ENCODE assay signal across 35 cellular contexts in the genomic region with DNA sequence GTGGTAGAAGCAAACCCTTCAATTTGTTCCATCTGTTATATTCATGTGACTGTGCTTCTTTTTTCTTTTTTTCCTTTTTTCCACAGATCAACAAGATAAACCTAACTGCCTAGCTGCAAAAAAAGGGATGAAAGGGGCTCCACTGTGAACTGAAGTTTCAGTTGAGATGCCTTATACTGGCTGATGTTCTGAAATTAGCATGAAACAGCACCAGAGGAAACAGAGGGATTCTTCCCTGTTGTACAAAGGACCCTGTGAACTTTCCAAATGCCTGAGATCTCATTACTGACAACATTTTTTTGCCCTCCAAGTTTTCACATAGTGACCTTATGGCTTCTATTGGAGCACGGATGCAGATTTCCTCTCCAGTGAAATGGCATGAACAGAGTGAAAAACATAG.
"Had no signal": no experiment of that assay in that cellular context is flagged by ENCODE, and none has a peak within 500 bp of the region (broad histone marks: within the 10 kb centered on the region; RNA-seq: fewer than 3 reads in every experiment).

No MANE protein-coding gene starts in this region.

- H3K4me1 Mint-ChIP-seq: activated CD4-positive, alpha-beta memory T cell treated with anti-CD3 and anti-CD28 coated beads, Interleukin-2, amount 10 ng/mL, durations not matched to agents 7 days and 5 days; activated naive CD4-positive, alpha-beta T cell treated with anti-CD3 and anti-CD28 coated beads, Interleukin-2, amount 50 U/mL, for 24 hours; activated naive CD8-positive, alpha-beta T cell treated with anti-CD3 and anti-CD28 coated beads, Interleukin-2, amount 10 ng/mL, durations not matched to agents 7 days and 5 days; activated T-helper 17 cell treated with anti-CD3 and anti-CD28 coated beads, Interleukin-2, amount 50 U/mL, for 72 hours; central memory CD8-positive, alpha-beta T cell had no signal

- ATAC-seq: activated T-cell treated with anti-CD3 and anti-CD28 coated beads, Interleukin-2, amount 50 U/mL, for 72 hours; activated T-helper 17 cell treated with anti-CD3 and anti-CD28 coated beads, Interleukin-2, amount 50 U/mL, for 72 hours had no signal

- H3K4me2 ChIP-seq: KMS-11 had no signal

- H3K4me1 ChIP-seq: ascending aorta had no signal

- H3K36me3 ChIP-seq: ascending aorta, cardiac muscle cell had no signal

- H3K9me3 ChIP-seq: ascending aorta had no signal

- H3K27me3 ChIP-seq: ascending aorta, cardiac muscle cell had no signal

- H3K27ac ChIP-seq: ascending aorta, cardiac muscle cell, KMS-11, VCaP had no signal

- H3K9ac ChIP-seq: KMS-11 had no signal

- H3K27ac Mint-ChIP-seq: activated CD4-positive, alpha-beta memory T cell treated with anti-CD3 and anti-CD28 coated beads, Interleukin-2, amount 10 ng/mL, durations not matched to agents 7 days and 5 days; activated naive CD4-positive, alpha-beta T cell treated with anti-CD3 and anti-CD28 coated beads, Interleukin-2, amount 50 U/mL, for 24 hours; activated naive CD8-positive, alpha-beta T cell treated with anti-CD3 and anti-CD28 coated beads, Interleukin-2, amount 10 ng/mL, durations not matched to agents 7 days and 5 days; activated T-cell treated with anti-CD3 and anti-CD28 coated beads, Interleukin-2, amount 50 U/mL, for 72 hours; activated T-helper 17 cell treated with anti-CD3 and anti-CD28 coated beads, Interleukin-2, amount 50 U/mL, for 72 hours had no signal

- DNase-seq: activated CD4-positive, alpha-beta memory T cell treated with anti-CD3 and anti-CD28 coated beads, Interleukin-2, amount 10 ng/mL, durations not matched to agents 7 days and 5 days; activated CD4-positive, alpha-beta T cell treated with anti-CD3 and anti-CD28 coated beads for 1 hour; activated CD4-positive, alpha-beta T cell treated with anti-CD3 and anti-CD28 coated beads for 48 hours; activated CD4-positive, CD25-positive, alpha-beta regulatory T cell; activated CD8-positive, alpha-beta memory T cell treated with anti-CD3 and anti-CD28 coated beads for 24 hours; activated effector memory CD4-positive, alpha-beta T cell treated with anti-CD3 and anti-CD28 coated beads, Interleukin-2, amount 50 U/mL, for 16 hours; activated naive CD4-positive, alpha-beta T cell treated with Interleukin-2 at 50 U/mL for 16 hours; activated naive CD8-positive, alpha-beta T cell treated with anti-CD3 and anti-CD28 coated beads, Interleukin-2, amount 10 ng/mL, durations not matched to agents 7 days and 5 days; activated T-cell treated with anti-CD3 and anti-CD28 coated beads, Interleukin-2, amount 50 U/mL, for 1 hour; activated T-cell treated with anti-CD3 and anti-CD28 coated beads, Interleukin-2, amount 50 U/mL, for 72 hours; amygdala; NCI-H1092 treated with DMSO at 0.1 percent for 48 hours; NCI-H1417; NCI-H146; NCI-H187; NCI-H2029 treated with DMSO at 0.1 percent for 48 hours; NCI-H2107; NCI-H2171; NCI-H510A; NCI-H526; NCI-H748 treated with DMSO at 0.1 percent for 48 hours; NK-92 treated with Interleukin-12 subunit alpha and Interleukin-12 subunit beta, amount 100 ng/mL, for 24 hours; OCI-M1; Right ventricle myocardium superior; SW 1271; T-helper 1 cell; T-helper 2 cell; T-helper 9 cell had no signal

- H3K27me3 Mint-ChIP-seq: activated CD4-positive, alpha-beta memory T cell treated with anti-CD3 and anti-CD28 coated beads, Interleukin-2, amount 10 ng/mL, durations not matched to agents 7 days and 5 days; activated naive CD4-positive, alpha-beta T cell treated with anti-CD3 and anti-CD28 coated beads, Interleukin-2, amount 50 U/mL, for 24 hours; activated naive CD8-positive, alpha-beta T cell treated with anti-CD3 and anti-CD28 coated beads, Interleukin-2, amount 10 ng/mL, durations not matched to agents 7 days and 5 days; activated T-helper 17 cell treated with anti-CD3 and anti-CD28 coated beads, Interleukin-2, amount 50 U/mL, for 72 hours; central memory CD8-positive, alpha-beta T cell had no signal

- H3K4me3 ChIP-seq: ascending aorta, cardiac muscle cell had no signal

- H3K36me3 Mint-ChIP-seq: activated naive CD4-positive, alpha-beta T cell treated with anti-CD3 and anti-CD28 coated beads, Interleukin-2, amount 50 U/mL, for 24 hours; activated naive CD8-positive, alpha-beta T cell treated with anti-CD3 and anti-CD28 coated beads, Interleukin-2, amount 10 ng/mL, durations not matched to agents 7 days and 5 days had no signal

- H3K4me3 Mint-ChIP-seq: activated CD4-positive, alpha-beta memory T cell treated with anti-CD3 and anti-CD28 coated beads, Interleukin-2, amount 10 ng/mL, durations not matched to agents 7 days and 5 days; activated naive CD4-positive, alpha-beta T cell treated with anti-CD3 and anti-CD28 coated beads, Interleukin-2, amount 50 U/mL, for 24 hours; activated naive CD8-positive, alpha-beta T cell treated with anti-CD3 and anti-CD28 coated beads, Interleukin-2, amount 10 ng/mL, durations not matched to agents 7 days and 5 days; activated T-cell treated with anti-CD3 and anti-CD28 coated beads, Interleukin-2, amount 50 U/mL, for 72 hours; activated T-helper 17 cell treated with anti-CD3 and anti-CD28 coated beads, Interleukin-2, amount 50 U/mL, for 72 hours; central memory CD8-positive, alpha-beta T cell had no signal
